In the genomic region with DNA sequence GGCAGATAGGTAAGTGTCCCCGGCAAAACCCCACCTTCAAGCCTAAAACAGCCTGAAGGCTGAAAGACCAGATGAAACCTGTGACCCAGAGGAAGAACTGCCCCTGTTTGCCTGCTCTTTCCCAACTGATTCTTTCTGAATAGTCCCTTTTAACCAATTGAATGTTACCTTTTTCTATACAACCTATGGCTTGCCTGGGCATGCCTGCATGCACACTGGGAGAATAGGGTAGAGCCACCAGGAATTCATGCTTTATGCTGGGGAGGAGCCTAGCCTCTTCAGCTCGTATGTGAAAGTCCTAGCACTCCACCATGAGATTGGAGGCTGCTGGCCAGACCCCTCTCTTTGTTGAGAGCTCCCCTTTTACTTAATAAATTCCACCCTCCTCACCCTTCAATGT, we compare ENCODE assay signal across 29 cellular contexts.
DNase-seq lines count a peak whose midpoint lies in the region; ATAC-seq, FAIRE-seq and TF ChIP-seq lines count a peak whose summit lies in the region.
"Had no signal": no experiment of that assay in that cellular context is flagged by ENCODE, and none has a peak within 500 bp of the region (broad histone marks: within the 10 kb centered on the region; RNA-seq: fewer than 3 reads in every experiment).

No MANE protein-coding gene starts in this region.

- no peak for ATAC-seq in DND-41 (ENCODE audit: insufficient read depth, low read depth)
- no peak for ATAC-seq in HG02938 (IDR thresholded peaks at IDR 0.05; ENCODE audit: unreplicated experiment)
- ATAC-seq: HepG2, K562, Panc1 had no signal

- DNase-seq in DND-41 (peak; percentile 6), bronchial epithelial cell (ENCODE audit: low read depth) (peak; percentile 71), neural progenitor cell (ENCODE audit: low spot score) (no peak), CD1c-positive myeloid dendritic cell (ENCODE audit: extremely low spot score) (no peak), C1 segment of cervical spinal cord (lab: John Stamatoyannopoulos, UW) (no peak)
- DNase-seq: Caco-2; CD4-positive, alpha-beta memory T cell; DMS 273 treated with DMSO at 0.1 percent for 48 hours; DMS79; MM.1S; NCI-H1048; NCI-H1417; NCI-H1694; NCI-H2029 treated with DMSO at 0.1 percent for 48 hours; NCI-H2171; NCI-H226; NCI-H510A; NCI-H69; SHP77 had no signal

- no peak overlapping the region for H3K4me2 ChIP-seq in DND-41 (ENCODE audit: insufficient read depth, low read length)
- no peak overlapping the region for H3K4me2 ChIP-seq in neural progenitor cell
- H3K4me2 ChIP-seq: BLaER1 had no signal

- H3K4me1 ChIP-seq in DND-41 (ENCODE audit: insufficient read depth, low read length): no peaks in the 10 kb centered on the region
- no peaks in the 10 kb centered on the region for H3K4me1 ChIP-seq in neural progenitor cell
- H3K4me1 ChIP-seq: BLaER1, Caco-2 had no signal

- FAIRE-seq in bronchial epithelial cell (lab: Jason Lieb, UNC): no peak
- FAIRE-seq: A204.1, GM19239, H54, HepG2, K562 had no signal

- H3F3A ChIP-seq in neural progenitor cell (ENCODE audit: low read depth): no peaks in the 10 kb centered on the region

- H3K9me3 ChIP-seq in DND-41 (ENCODE audit: insufficient read depth, low read length, severe bottlenecking) (peaks cover 25% of the 10 kb centered on the region), iPS-18c (ENCODE audit: control insufficient read depth, insufficient read depth, low read length) (peaks cover 6% of the 10 kb centered on the region), neural progenitor cell (ENCODE audit: low read depth) (peaks cover 7% of the 10 kb centered on the region)
- H3K9me3 ChIP-seq: Caco-2 had no signal

- H3K4me3 ChIP-seq in DND-41 (ENCODE audit: low read depth in 1 of 2, low read length in 2 of 2): no peak overlapping the region
- no peak overlapping the region for H3K4me3 ChIP-seq in bronchial epithelial cell (ENCODE audit: low read depth, low read length)
- H3K4me3 ChIP-seq in iPS-18c (ENCODE audit: insufficient read depth, low read depth, low read length): peak overlapping the region; percentile 21; the same call in 1 of the 2 replicates
- H3K4me3 ChIP-seq in neural progenitor cell: no peak overlapping the region
- H3K4me3 ChIP-seq: BLaER1, K562 had no signal

- H3K4me1 Mint-ChIP-seq in neural progenitor cell: no peaks in the 10 kb centered on the region
- H3K4me1 Mint-ChIP-seq: CD4-positive, alpha-beta memory T cell had no signal

- no peaks in the 10 kb centered on the region for H3K36me3 ChIP-seq in DND-41 (ENCODE audit: insufficient read depth, low read length)
- H3K36me3 ChIP-seq in bronchial epithelial cell (ENCODE audit: control insufficient read depth, insufficient read depth, low read length): no peaks in the 10 kb centered on the region
- H3K36me3 ChIP-seq in neural progenitor cell: no peaks in the 10 kb centered on the region
- H3K36me3 ChIP-seq: BLaER1 had no signal

- peaks cover 5% of the 10 kb centered on the region for H3K27me3 Mint-ChIP-seq in neural progenitor cell (ENCODE audit: insufficient read depth, low read depth)

- no peak for TF ChIP-seq CTCF in DND-41 (IDR thresholded peaks at IDR 0.05; ENCODE audit: borderline replicate concordance, extremely low read depth, low read length, poor library complexity, severe bottlenecking)
- no peak for TF ChIP-seq CTCF in bronchial epithelial cell (IDR thresholded peaks at IDR 0.05; ENCODE audit: insufficient read depth, low read length, severe bottlenecking)
- no peak for TF ChIP-seq CTCF in neural progenitor cell (IDR thresholded peaks at IDR 0.05)

- H3K9ac ChIP-seq in DND-41 (ENCODE audit: low read depth, low read length) (no peak overlapping the region), neural progenitor cell (no peak overlapping the region)
- H3K9ac ChIP-seq: BLaER1 had no signal

- H4K20me1 ChIP-seq in DND-41 (ENCODE audit: insufficient read depth, low read length) (no peaks in the 10 kb centered on the region), neural progenitor cell (ENCODE audit: low read depth) (no peaks in the 10 kb centered on the region)
- H4K20me1 ChIP-seq: BLaER1 had no signal

- H3K9me3 Mint-ChIP-seq in neural progenitor cell: peaks cover 25% of the 10 kb centered on the region

- H3K27me3 ChIP-seq in DND-41 (ENCODE audit: insufficient read depth, low read length, poor library complexity) (no peaks in the 10 kb centered on the region), bronchial epithelial cell (ENCODE audit: control insufficient read depth, insufficient read depth, low read length) (no peaks in the 10 kb centered on the region), neural progenitor cell (no peaks in the 10 kb centered on the region)
- H3K27me3 ChIP-seq: BLaER1 had no signal

- H2AFZ ChIP-seq in DND-41 (ENCODE audit: low read depth, low read length): no peak overlapping the region
- H2AFZ ChIP-seq in neural progenitor cell (replicated peaks): peak overlapping the region; percentile 69

- no peak overlapping the region for H3K4me3 Mint-ChIP-seq in neural progenitor cell
- H3K4me3 Mint-ChIP-seq: CD4-positive, alpha-beta memory T cell had no signal

- H3K27ac Mint-ChIP-seq in neural progenitor cell: no peak overlapping the region
- H3K27ac Mint-ChIP-seq: CD4-positive, alpha-beta memory T cell had no signal

- H3K36me3 Mint-ChIP-seq in neural progenitor cell: no peaks in the 10 kb centered on the region
- H3K36me3 Mint-ChIP-seq: CD4-positive, alpha-beta memory T cell had no signal

- H3K79me2 ChIP-seq in DND-41 (ENCODE audit: insufficient read depth, low read length) (no peaks in the 10 kb centered on the region), neural progenitor cell (ENCODE audit: low read depth) (no peaks in the 10 kb centered on the region)

- H3K27ac ChIP-seq in DND-41 (ENCODE audit: low read length): no peak overlapping the region
- H3K27ac ChIP-seq in neural progenitor cell: no peak overlapping the region
- H3K27ac ChIP-seq: BLaER1, RWPE1 had no signal

Comparison
In these comparisons a context has a peak if more than half of its experiments do, and no peak if none do; other contexts are left out.
1. DNase-seq: peak in DND-41 (single experiment) and bronchial epithelial cell (single experiment); none in neural progenitor cell (single experiment), CD1c-positive myeloid dendritic cell (single experiment) and C1 segment of cervical spinal cord (0 of 14).